ENCODE assay signal across 16 cellular contexts in the genomic region with DNA sequence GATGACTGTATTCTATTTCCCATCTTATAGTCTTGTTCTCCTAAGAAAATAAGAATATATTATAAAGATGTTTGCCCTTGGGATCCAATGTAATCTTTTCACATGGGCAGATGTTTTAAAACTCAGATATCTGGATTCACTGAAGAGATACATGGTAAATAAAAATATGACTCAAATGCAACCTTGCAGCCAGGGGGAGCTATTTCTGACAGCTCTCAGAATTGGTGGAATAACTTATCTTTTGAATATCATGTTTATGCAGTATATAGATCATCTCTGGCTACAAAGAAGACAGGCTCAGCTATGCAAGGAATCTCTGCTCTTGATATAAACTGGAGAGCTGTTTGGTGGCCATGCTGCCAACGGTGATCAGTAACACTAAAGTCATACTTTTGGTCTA.
DNase-seq lines count a peak whose midpoint lies in the region; ATAC-seq, FAIRE-seq and TF ChIP-seq lines count a peak whose summit lies in the region.
"Had no signal": no experiment of that assay in that cellular context is flagged by ENCODE, and none has a peak within 500 bp of the region (broad histone marks: within the 10 kb centered on the region; RNA-seq: fewer than 3 reads in every experiment).

No MANE protein-coding gene starts in this region.

- no peak overlapping the region for H4K5ac ChIP-seq in H9 (ENCODE audit: insufficient read length, low read depth, low read length)

- H3K4me1 ChIP-seq in Loucy (ENCODE audit: insufficient read depth, low read length, poor library complexity, severe bottlenecking): no peaks in the 10 kb centered on the region
- no peaks in the 10 kb centered on the region for H3K4me1 ChIP-seq in small intestine (ENCODE audit: control insufficient read depth in 2 of 2, insufficient read depth in 1 of 2, low read depth in 1 of 2, low read length in 1 of 2)
- no peaks in the 10 kb centered on the region for H3K4me1 ChIP-seq in H9 (ENCODE audit: insufficient read depth, low read length)

- no peaks in the 10 kb centered on the region for H3K23me2 ChIP-seq in H9 (ENCODE audit: insufficient read length, low read depth, low read length, poor library complexity, severe bottlenecking)

- no peak overlapping the region for H4K8ac ChIP-seq in H9 (replicated peaks; ENCODE audit: insufficient read length, low read depth, low read length)

- no peak overlapping the region for H3K27ac Mint-ChIP-seq in activated CD8-positive, alpha-beta T cell treated with anti-CD3 and anti-CD28 coated beads for 36 hours
- H3K27ac Mint-ChIP-seq in activated CD8-positive, alpha-beta T cell treated with anti-CD3 and anti-CD28 coated beads, Interleukin-2, amount 10 ng/mL, durations not matched to agents 7 days and 5 days: no peak overlapping the region
- H3K27ac Mint-ChIP-seq in H9: no peak overlapping the region
- H3K27ac Mint-ChIP-seq: activated CD4-positive, alpha-beta T cell treated with anti-CD3 and anti-CD28 coated beads, Interleukin-2, amount 10 ng/mL, durations not matched to agents 7 days and 5 days; activated T-cell treated with anti-CD3 and anti-CD28 coated beads, Interleukin-2, amount 50 U/mL, for 72 hours had no signal

- H3K27me3 ChIP-seq in Loucy (ENCODE audit: insufficient read depth, low read length, poor library complexity, severe bottlenecking): no peaks in the 10 kb centered on the region
- no peaks in the 10 kb centered on the region for H3K27me3 ChIP-seq in bronchial epithelial cell (ENCODE audit: control insufficient read depth, insufficient read depth, low read length)
- no peaks in the 10 kb centered on the region for H3K27me3 ChIP-seq in small intestine (ENCODE audit: control insufficient read depth in 2 of 2, insufficient read depth in 2 of 2, low read length in 2 of 2)
- no peaks in the 10 kb centered on the region for H3K27me3 ChIP-seq in H9 (ENCODE audit: insufficient read depth, low read length)

- H3K79me2 ChIP-seq in Loucy (ENCODE audit: insufficient read depth, low read length) (no peaks in the 10 kb centered on the region), H9 (ENCODE audit: insufficient read depth, low read length) (no peaks in the 10 kb centered on the region)

- H2BK12ac ChIP-seq in H9 (ENCODE audit: insufficient read length, low read depth, low read length): no peak overlapping the region

- H3K4me3 ChIP-seq in Loucy (ENCODE audit: low read length, poor library complexity, severe bottlenecking) (no peak overlapping the region), bronchial epithelial cell (ENCODE audit: low read depth, low read length) (no peak overlapping the region), small intestine (ENCODE audit: low read depth in 1 of 2, low read length in 2 of 2) (no peak overlapping the region)
- H3K4me3 ChIP-seq: dorsolateral prefrontal cortex had no signal

- H2BK20ac ChIP-seq in H9 (ENCODE audit: low read depth, low read length, poor library complexity, severe bottlenecking): no peak overlapping the region

- H2AK5ac ChIP-seq in H9 (ENCODE audit: insufficient read length, low read length): no peak overlapping the region

- H3K4me3 Mint-ChIP-seq in activated CD8-positive, alpha-beta T cell treated with anti-CD3 and anti-CD28 coated beads for 36 hours: no peak overlapping the region
- no peak overlapping the region for H3K4me3 Mint-ChIP-seq in activated CD8-positive, alpha-beta T cell treated with anti-CD3 and anti-CD28 coated beads, Interleukin-2, amount 10 ng/mL, durations not matched to agents 7 days and 5 days
- H3K4me3 Mint-ChIP-seq in H9: no peak overlapping the region
- H3K4me3 Mint-ChIP-seq: activated CD4-positive, alpha-beta T cell treated with anti-CD3 and anti-CD28 coated beads, Interleukin-2, amount 10 ng/mL, durations not matched to agents 7 days and 5 days; activated T-cell treated with anti-CD3 and anti-CD28 coated beads, Interleukin-2, amount 50 U/mL, for 72 hours had no signal

- CTCF ChIA-PET in activated CD8-positive, alpha-beta T cell treated with anti-CD3 and anti-CD28 coated beads for 36 hours (lab: Charles Lee): interaction anchor here (0.9 to 1.4 kb wide), 3 partner anchors 8 to 11 kb away, joined by 3 to 4 read pairs (median 3); no protein-coding TSS in a partner anchor
- CTCF ChIA-PET in activated CD8-positive, alpha-beta T cell treated with anti-CD3 and anti-CD28 coated beads, Interleukin-2, amount 10 ng/mL, durations not matched to agents 7 days and 5 days (lab: Charles Lee): interaction anchor here (0.8 kb wide), 1 partner anchor 8 kb away, joined by 3 read pairs; no protein-coding TSS in a partner anchor

- H2BK5ac ChIP-seq in H9 (ENCODE audit: insufficient read length, low read length): no peak overlapping the region

- H3K18ac ChIP-seq in H9 (ENCODE audit: insufficient read length, low read depth, low read length): no peak overlapping the region

- H2BK120ac ChIP-seq in H9 (ENCODE audit: low read depth, low read length, poor library complexity, severe bottlenecking): no peak overlapping the region

- no peaks in the 10 kb centered on the region for H3K9me3 ChIP-seq in Loucy (ENCODE audit: insufficient read depth, low read depth, low read length)
- no peaks in the 10 kb centered on the region for H3K9me3 ChIP-seq in small intestine (ENCODE audit: control insufficient read depth, low read depth)
- H3K9me3 ChIP-seq in H9 (ENCODE audit: control insufficient read depth, low read depth, low read length): peaks cover 27% of the 10 kb centered on the region

- H3K4ac ChIP-seq in H9 (ENCODE audit: low read depth, low read length): no peak overlapping the region

- no peak overlapping the region for H3K4me2 ChIP-seq in Loucy (ENCODE audit: low read depth, low read length, poor library complexity, severe bottlenecking)
- no peak overlapping the region for H3K4me2 ChIP-seq in H9 (ENCODE audit: insufficient read depth, insufficient read length, low read length)

- H3K9me2 ChIP-seq in Loucy (replicated peaks; ENCODE audit: low read depth, low read length): no peaks in the 10 kb centered on the region

- H4K91ac ChIP-seq in H9 (ENCODE audit: insufficient read length, low read depth, low read length): no peak overlapping the region

- TF ChIP-seq CTCF in activated CD8-positive, alpha-beta T cell treated with anti-CD3 and anti-CD28 coated beads for 36 hours (IDR thresholded peaks at IDR 0.05): peak; percentile 22
- peak; percentile 46 for TF ChIP-seq CTCF in Loucy (conservative IDR thresholded peaks at IDR 0.05; ENCODE audit: low read length)
- TF ChIP-seq CTCF in bronchial epithelial cell (IDR thresholded peaks at IDR 0.05; ENCODE audit: insufficient read depth, low read length, severe bottlenecking): peak; percentile 27
- TF ChIP-seq CTCF in H9 (conservative IDR thresholded peaks at IDR 0.05): no peak; the same call in 2 of the 3 replicates

- H3K36me3 ChIP-seq in Loucy (ENCODE audit: insufficient read depth, low read length) (no peaks in the 10 kb centered on the region), bronchial epithelial cell (ENCODE audit: control insufficient read depth, insufficient read depth, low read length) (no peaks in the 10 kb centered on the region), small intestine (ENCODE audit: control insufficient read depth in 2 of 2, insufficient read depth in 2 of 2, low read length in 2 of 2) (no peaks in the 10 kb centered on the region)

- no peak for ATAC-seq in activated CD8-positive, alpha-beta T cell treated with anti-CD3 and anti-CD28 coated beads for 36 hours
- ATAC-seq in activated CD8-positive, alpha-beta T cell treated with anti-CD3 and anti-CD28 coated beads, Interleukin-2, amount 10 ng/mL, durations not matched to agents 7 days and 5 days: no peak
- ATAC-seq: activated T-cell treated with anti-CD3 and anti-CD28 coated beads, Interleukin-2, amount 50 U/mL, for 72 hours had no signal

- H3T11ph ChIP-seq in H9 (ENCODE audit: low read length): no peak overlapping the region

- H3K36me3 Mint-ChIP-seq in activated CD8-positive, alpha-beta T cell treated with anti-CD3 and anti-CD28 coated beads for 36 hours (ENCODE audit: low read depth): no peaks in the 10 kb centered on the region
- H3K36me3 Mint-ChIP-seq in activated CD8-positive, alpha-beta T cell treated with anti-CD3 and anti-CD28 coated beads, Interleukin-2, amount 10 ng/mL, durations not matched to agents 7 days and 5 days (ENCODE audit: low read depth): no peaks in the 10 kb centered on the region
- peaks cover 0 to 1% (median 0%) of the 10 kb centered on the region in 3 experiments; a peak in 1 of 7 replicates for H3K36me3 Mint-ChIP-seq in H9 (ENCODE audit: insufficient read depth in 1 of 3, low read depth in 3 of 3)

- H3K14ac ChIP-seq in H9 (ENCODE audit: insufficient read depth, low read length): no peak overlapping the region

- no peak overlapping the region for H3K56ac ChIP-seq in H9 (ENCODE audit: insufficient read length, low read depth, low read length)

- FAIRE-seq in bronchial epithelial cell (lab: Jason Lieb, UNC) (no peak), small intestine (lab: Jason Lieb, UNC) (peak; percentile 47)

- H3K23ac ChIP-seq in H9 (ENCODE audit: insufficient read length, low read depth, low read length): no peak overlapping the region

- no peaks in the 10 kb centered on the region for H3K9me3 Mint-ChIP-seq in activated CD8-positive, alpha-beta T cell treated with anti-CD3 and anti-CD28 coated beads for 36 hours
- H3K9me3 Mint-ChIP-seq in activated CD8-positive, alpha-beta T cell treated with anti-CD3 and anti-CD28 coated beads, Interleukin-2, amount 10 ng/mL, durations not matched to agents 7 days and 5 days (ENCODE audit: insufficient read depth): no peaks in the 10 kb centered on the region
- H3K9me3 Mint-ChIP-seq in H9: peaks cover 54 to 62% of the 10 kb centered on the region in 2 experiments
- H3K9me3 Mint-ChIP-seq: activated CD4-positive, alpha-beta T cell treated with anti-CD3 and anti-CD28 coated beads, Interleukin-2, amount 10 ng/mL, durations not matched to agents 7 days and 5 days; activated T-cell treated with anti-CD3 and anti-CD28 coated beads, Interleukin-2, amount 50 U/mL, for 72 hours had no signal

- H4K20me1 ChIP-seq in Loucy (ENCODE audit: insufficient read depth, low read length, poor library complexity, severe bottlenecking) (no peaks in the 10 kb centered on the region), H9 (ENCODE audit: control insufficient read depth, insufficient read depth, insufficient read length) (no peaks in the 10 kb centered on the region)

- WGBS in small intestine, 3 donors: 36 to 74% (median 57%) methylated on average over 1 of the region's 1 CpG
- WGBS in H9 (ENCODE audit: extremely low coverage, insufficient read length, low lambda C conversion rate): no CpG with 5 or more reads among the region's 1 CpG

- no peaks in the 10 kb centered on the region for H3K4me1 Mint-ChIP-seq in activated CD8-positive, alpha-beta T cell treated with anti-CD3 and anti-CD28 coated beads for 36 hours (ENCODE audit: low read depth)
- H3K4me1 Mint-ChIP-seq in activated CD8-positive, alpha-beta T cell treated with anti-CD3 and anti-CD28 coated beads, Interleukin-2, amount 10 ng/mL, durations not matched to agents 7 days and 5 days (ENCODE audit: low read depth): no peaks in the 10 kb centered on the region
- no peaks in the 10 kb centered on the region for H3K4me1 Mint-ChIP-seq in H9
- H3K4me1 Mint-ChIP-seq: activated CD4-positive, alpha-beta T cell treated with anti-CD3 and anti-CD28 coated beads, Interleukin-2, amount 10 ng/mL, durations not matched to agents 7 days and 5 days had no signal

- intact Hi-C loops in activated CD8-positive, alpha-beta T cell treated with anti-CD3 and anti-CD28 coated beads for 36 hours (cut with micrococcal nuclease): no loop called here

- H2AFZ ChIP-seq in Loucy (ENCODE audit: low read length): no peak overlapping the region
- H2AFZ ChIP-seq in H9 (ENCODE audit: low read length): no peak overlapping the region

- H3K27ac ChIP-seq in small intestine (ENCODE audit: low read depth in 1 of 2, low read length in 1 of 2) (no peak overlapping the region), H9 (ENCODE audit: insufficient read length, low read depth, low read length) (no peak overlapping the region)
- H3K27ac ChIP-seq: dorsolateral prefrontal cortex had no signal

- no peak overlapping the region for H3K9ac ChIP-seq in Loucy (ENCODE audit: low read depth, low read length, poor library complexity, severe bottlenecking)
- H3K9ac ChIP-seq in H9 (ENCODE audit: extremely low read depth, insufficient read length, low read length): no peak overlapping the region

- H3K79me1 ChIP-seq in H9 (ENCODE audit: insufficient read depth, low read depth, low read length, poor library complexity, severe bottlenecking): no peaks in the 10 kb centered on the region

- H3K27me3 Mint-ChIP-seq in activated CD8-positive, alpha-beta T cell treated with anti-CD3 and anti-CD28 coated beads for 36 hours: peaks cover 4% of the 10 kb centered on the region
- H3K27me3 Mint-ChIP-seq in activated CD8-positive, alpha-beta T cell treated with anti-CD3 and anti-CD28 coated beads, Interleukin-2, amount 10 ng/mL, durations not matched to agents 7 days and 5 days (ENCODE audit: low read depth): no peaks in the 10 kb centered on the region
- peaks cover 3% of the 10 kb centered on the region; the same call in 1 of the 2 replicates for H3K27me3 Mint-ChIP-seq in H9 (ENCODE audit: low read depth)
- H3K27me3 Mint-ChIP-seq: activated CD4-positive, alpha-beta T cell treated with anti-CD3 and anti-CD28 coated beads, Interleukin-2, amount 10 ng/mL, durations not matched to agents 7 days and 5 days had no signal

- H3F3A ChIP-seq in Loucy (ENCODE audit: low read depth): no peaks in the 10 kb centered on the region

- POLR2A ChIA-PET in activated CD8-positive, alpha-beta T cell treated with anti-CD3 and anti-CD28 coated beads for 36 hours (lab: Charles Lee): no interaction called here
- POLR2A ChIA-PET in activated CD8-positive, alpha-beta T cell treated with anti-CD3 and anti-CD28 coated beads, Interleukin-2, amount 10 ng/mL, durations not matched to agents 7 days and 5 days (lab: Charles Lee): no interaction called here

- no peak overlapping the region for H2BK15ac ChIP-seq in H9 (ENCODE audit: low read depth, low read length)

- DNase-seq in activated CD8-positive, alpha-beta T cell treated with anti-CD3 and anti-CD28 coated beads for 36 hours: peak; percentile 2
- no peak for DNase-seq in activated CD8-positive, alpha-beta T cell treated with anti-CD3 and anti-CD28 coated beads, Interleukin-2, amount 10 ng/mL, durations not matched to agents 7 days and 5 days
- DNase-seq in bronchial epithelial cell (ENCODE audit: low read depth): peak; percentile 2
- DNase-seq in small intestine: no peak
- no peak for DNase-seq in NCI-H446 treated with DMSO at 0.1 percent for 48 hours (lab: John Stamatoyannopoulos, UW)
- DNase-seq in H9: no peak
- DNase-seq in DMS79 (lab: John Stamatoyannopoulos, UW): no peak
- DNase-seq: activated CD4-positive, alpha-beta T cell treated with anti-CD3 and anti-CD28 coated beads, Interleukin-2, amount 10 ng/mL, durations not matched to agents 7 days and 5 days; amygdala; COR-L47; dorsolateral prefrontal cortex; NCI-H446; Right ventricle myocardium superior; T1000 had no signal

Comparison
In these comparisons a context has a peak if more than half of its experiments do, and no peak if none do; other contexts are left out.
1. DNase-seq: peak in activated CD8-positive, alpha-beta T cell treated with anti-CD3 and anti-CD28 coated beads for 36 hours (single experiment) and bronchial epithelial cell (single experiment); none in activated CD8-positive, alpha-beta T cell treated with anti-CD3 and anti-CD28 coated beads, Interleukin-2, amount 10 ng/mL, durations not matched to agents 7 days and 5 days (single experiment), small intestine (single experiment), NCI-H446 treated with DMSO at 0.1 percent for 48 hours (single experiment), H9 (single experiment) and DMS79 (single experiment).